ENCODE assay signal across 18 cellular contexts in the genomic region with DNA sequence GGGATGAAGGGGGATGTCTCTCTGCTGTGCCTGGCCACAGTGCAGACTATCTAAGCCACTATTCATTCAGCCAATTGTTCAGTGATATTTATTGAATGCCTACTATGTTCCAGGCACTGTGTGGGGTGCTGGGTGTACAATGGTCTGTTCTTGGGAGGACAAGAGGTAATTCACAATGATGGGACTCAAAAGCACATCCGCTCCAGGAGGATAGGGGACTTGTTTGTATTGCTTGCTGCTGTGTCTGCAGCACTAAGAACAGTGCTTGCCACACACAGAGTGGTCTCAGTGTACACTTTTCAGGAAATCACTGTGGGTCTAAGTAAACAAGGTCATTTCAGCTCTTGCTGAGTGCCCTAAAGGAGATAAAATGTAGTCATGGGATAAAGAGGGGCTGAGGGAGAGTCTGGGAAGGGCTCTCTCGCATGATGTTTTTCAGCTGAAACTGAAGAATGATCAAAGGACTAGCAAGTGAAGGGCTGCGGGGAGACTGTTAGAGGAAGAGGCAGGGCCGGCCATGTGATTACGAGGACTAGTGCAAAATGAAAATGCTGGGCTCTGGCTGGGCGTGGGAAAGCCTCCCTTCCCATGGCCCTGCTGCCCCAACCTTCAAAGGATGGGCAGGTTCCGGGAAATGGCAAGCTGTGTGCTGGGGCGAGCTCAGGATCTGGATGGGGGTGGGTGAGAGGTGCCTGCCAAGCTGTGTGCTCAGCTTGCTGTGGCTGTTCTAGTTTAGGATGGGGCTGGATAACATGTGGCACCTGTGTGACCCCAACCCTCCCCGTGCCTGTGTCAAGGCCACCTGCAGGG. TPM values are rescaled to one million over a fixed set of nuclear protein-coding genes. Genes with fewer than 3 reads are reported as not detected.
DNase-seq lines count a peak whose midpoint lies in the region; FAIRE-seq and TF ChIP-seq lines count a peak whose summit lies in the region.
"Had no signal": no experiment of that assay in that cellular context is flagged by ENCODE, and none has a peak within 500 bp of the region (broad histone marks: within the 10 kb centered on the region; RNA-seq: fewer than 3 reads in every experiment).

No MANE protein-coding gene starts in this region.

- no peak overlapping the region for H3K14ac ChIP-seq in H1 (ENCODE audit: insufficient read length)

- no peak for TF ChIP-seq EP300 in H1 (IDR thresholded peaks at IDR 0.05; ENCODE audit: borderline replicate concordance in 1 of 2, low read depth in 2 of 2, low read length in 2 of 2)

- 89% methylated on average over 9 of the region's 9 CpGs; no CpG with 5 or more reads in 1 of the 2 experiments for WGBS in H1 (ENCODE audit: extremely low coverage in 1 of 2, insufficient coverage in 1 of 2, insufficient read length in 1 of 2, insufficient replicate concordance in 2 of 2, low coverage in 1 of 2, low lambda C conversion rate in 2 of 2, missing lambda C conversion rate in 1 of 2), 2 experiments

- DNase-seq in H1 (ENCODE audit: low read depth in 1 of 2, low spot score in 2 of 2) (no peak), neural crest cell (ENCODE audit: low read depth, low spot score) (peak; percentile 6), UCSD-AML1 (lab: John Stamatoyannopoulos, UW; ENCODE audit: unreplicated experiment) (no peak), GM03348 (ENCODE audit: low spot score) (no peak), GDM1 (lab: John Stamatoyannopoulos, UW) (no peak), DMS 273 (lab: John Stamatoyannopoulos, UW; ENCODE audit: unreplicated experiment) (no peak)
- DNase-seq: activated CD4-positive, alpha-beta T cell treated with anti-CD3 and anti-CD28 coated beads, Interleukin-2, amount 50 U/mL, for 1 hour; activated T-cell treated with anti-CD3 and anti-CD28 coated beads, Interleukin-2, amount 50 U/mL, for 4 hours; MM.1S; NCI-H187; NCI-H510A treated with DMSO at 0.1 percent for 48 hours had no signal

- H3K27ac Mint-ChIP-seq in neural crest cell (ENCODE audit: unreplicated experiment), result peak overlapping the region; percentile 23
- H3K27ac Mint-ChIP-seq: activated naive CD8-positive, alpha-beta T cell had no signal

- no peak for TF ChIP-seq POLR2A in H1 (IDR thresholded peaks at IDR 0.05; ENCODE audit: control extremely low read depth in 1 of 2, low read depth in 2 of 2, low read length in 2 of 2)

- H3K9me3 Mint-ChIP-seq in neural crest cell, result no peaks in the 10 kb centered on the region
- H3K9me3 Mint-ChIP-seq: activated T-cell treated with anti-CD3 and anti-CD28 coated beads, Interleukin-2, amount 50 U/mL, for 4 hours; nephron had no signal

- no peak overlapping the region for H2AK5ac ChIP-seq in H1 (ENCODE audit: low read depth, low read length)

- H3K9ac ChIP-seq in BLaER1 treated with 17β-estradiol and CSF1 and Interleukin-3, amounts not matched to agents 10 nM and 100 nM, result peak overlapping the region in 4 of 11 experiments; percentile 1 to 54 (median 16); a peak in 4 of 22 replicates
- H3K9ac ChIP-seq in H1 (replicated peaks in 1 of 4; ENCODE audit: extremely low read depth in 1 of 4, low read depth in 3 of 4, low read length in 3 of 4), result no peak overlapping the region

- H3K4me1 Mint-ChIP-seq in neural crest cell, result peaks cover 10% of the 10 kb centered on the region

- no peaks in the 10 kb centered on the region for H3K27me3 ChIP-seq in BLaER1 treated with 17β-estradiol and CSF1 and Interleukin-3, amounts not matched to agents 10 nM and 100 nM
- no peaks in the 10 kb centered on the region for H3K27me3 ChIP-seq in H1 (replicated peaks in 1 of 4; ENCODE audit: control insufficient read depth in 3 of 4, extremely low read depth in 1 of 4, insufficient read depth in 3 of 4, low read length in 3 of 4)
- H3K27me3 ChIP-seq: gastroesophageal sphincter, suprapubic skin had no signal

- CTCF ChIA-PET in H1 (lab: Charles Lee; ENCODE audit: partially characterized antibody), result interaction anchor here (0.6 to 1.3 kb wide), 3 partner anchors 10 to 641 kb away, joined by 3 read pairs; no protein-coding TSS in a partner anchor

- H4K20me1 ChIP-seq in BLaER1 treated with 17β-estradiol and CSF1 and Interleukin-3, amounts not matched to agents 10 nM and 100 nM, result no peaks in the 10 kb centered on the region
- no peaks in the 10 kb centered on the region for H4K20me1 ChIP-seq in H1 (replicated peaks in 1 of 2; ENCODE audit: control insufficient read depth in 1 of 2, insufficient read depth in 2 of 2, low read length in 2 of 2)

- TF ChIP-seq CTCF in H1 (IDR thresholded peaks at IDR 0.05; ENCODE audit: control extremely low read depth in 1 of 3, insufficient read depth in 1 of 3, low read depth in 1 of 3, low read length in 3 of 3), result no peak
- no peak for TF ChIP-seq CTCF in neural crest cell (conservative IDR thresholded peaks at IDR 0.05)

- TF ChIP-seq RAD21 in H1 (IDR thresholded peaks at IDR 0.05 in 1 of 2, conservative IDR thresholded peaks at IDR 0.05 in 1 of 2; ENCODE audit: low read depth in 2 of 2, low read length in 2 of 2), result no peak

- H4K8ac ChIP-seq in H1 (ENCODE audit: extremely low read depth, insufficient read depth, low read length), result 0 out of 2 replicates have a peak overlapping the region, but pooled peaks have one; percentile 15

- H3K4me3 ChIP-seq in BLaER1 treated with 17β-estradiol and CSF1 and Interleukin-3, amounts not matched to agents 10 nM and 100 nM, result no peak overlapping the region
- no peak overlapping the region for H3K4me3 ChIP-seq in H1 (ENCODE audit: extremely low read depth in 1 of 4, insufficient read depth in 2 of 4, low read depth in 3 of 4, low read length in 4 of 4)
- H3K4me3 ChIP-seq: gastroesophageal sphincter, lung, suprapubic skin had no signal

- H3K4ac ChIP-seq in H1 (replicated peaks; ENCODE audit: insufficient read length, low read depth, low read length), result no peak overlapping the region

- no peaks in the 10 kb centered on the region for H3K36me3 Mint-ChIP-seq in neural crest cell (ENCODE audit: low read depth)

- FAIRE-seq in H1 (lab: Jason Lieb, UNC), result no peak

- H3K79me2 ChIP-seq in H1 (ENCODE audit: control insufficient read depth in 1 of 2, insufficient read depth in 2 of 2, low read length in 2 of 2), result no peaks in the 10 kb centered on the region

- H3K56ac ChIP-seq in H1 (replicated peaks; ENCODE audit: insufficient read length, low read depth, low read length), result no peak overlapping the region

- H2BK12ac ChIP-seq in H1 (ENCODE audit: low read depth, low read length), result 0 out of 2 replicates have a peak overlapping the region, but pooled peaks have one; percentile 17

- peak overlapping the region; percentile 24 to 75 (median 65); a peak in 18 of 22 replicates for H3K4me2 ChIP-seq in BLaER1 treated with 17β-estradiol and CSF1 and Interleukin-3, amounts not matched to agents 10 nM and 100 nM
- no peak overlapping the region for H3K4me2 ChIP-seq in H1 (ENCODE audit: insufficient read depth in 1 of 2, low read depth in 2 of 2, low read length in 2 of 2)

- H3K9me3 ChIP-seq in BLaER1 treated with 17β-estradiol and CSF1 and Interleukin-3, amounts not matched to agents 10 nM and 100 nM (replicated peaks in 1 of 11), result no peaks in the 10 kb centered on the region
- H3K9me3 ChIP-seq in KOPT-K1 (ENCODE audit: insufficient read depth, low read length, poor library complexity, severe bottlenecking) (no peaks in the 10 kb centered on the region), H1 (ENCODE audit: insufficient read depth in 2 of 2, low read depth in 1 of 2, low read length in 1 of 2) (no peaks in the 10 kb centered on the region)
- H3K9me3 ChIP-seq: gastroesophageal sphincter, suprapubic skin had no signal

- H2BK120ac ChIP-seq in H1 (replicated peaks; ENCODE audit: low read depth, low read length), result no peak overlapping the region

- POLR2A ChIA-PET in H1 (lab: Charles Lee; ENCODE audit: partially characterized antibody), result no interaction called here

- no peaks in the 10 kb centered on the region for H3K27me3 Mint-ChIP-seq in neural crest cell (ENCODE audit: low read depth)
- H3K27me3 Mint-ChIP-seq: activated naive CD8-positive, alpha-beta T cell had no signal

- H4K5ac ChIP-seq in H1 (ENCODE audit: insufficient read length, low read depth, low read length), result no peak overlapping the region

- H3K27ac ChIP-seq in BLaER1 treated with 17β-estradiol and CSF1 and Interleukin-3, amounts not matched to agents 10 nM and 100 nM, result no peak overlapping the region
- H3K27ac ChIP-seq in KOPT-K1 (ENCODE audit: low read depth, low read length, poor library complexity, severe bottlenecking) (peak overlapping the region; percentile 24), H1 (ENCODE audit: low read depth, low read length) (no peak overlapping the region; the same call in 1 of the 2 replicates)
- H3K27ac ChIP-seq: gastroesophageal sphincter, suprapubic skin had no signal

- no peak overlapping the region for H2BK15ac ChIP-seq in H1 (ENCODE audit: low read length)

- H2AFZ ChIP-seq in H1 (ENCODE audit: low read length), result no peak overlapping the region

- H3K79me1 ChIP-seq in H1 (ENCODE audit: low read depth, low read length), result no peaks in the 10 kb centered on the region

- no peak overlapping the region for H3K23ac ChIP-seq in H1 (ENCODE audit: insufficient read length)

- H2BK5ac ChIP-seq in H1 (ENCODE audit: low read depth, low read length), result no peak overlapping the region

- H2BK20ac ChIP-seq in H1 (ENCODE audit: low read length), result no peak overlapping the region

- H3K36me3 ChIP-seq in BLaER1 treated with 17β-estradiol and CSF1 and Interleukin-3, amounts not matched to agents 10 nM and 100 nM, result peaks cover 0 to 29% (median 0%) of the 10 kb centered on the region in 11 experiments; a peak in 5 of 22 replicates
- H3K36me3 ChIP-seq in KOPT-K1 (ENCODE audit: insufficient read depth, low read length) (no peaks in the 10 kb centered on the region), H1 (ENCODE audit: control insufficient read depth in 2 of 4, insufficient read depth in 4 of 4, low read length in 3 of 4) (no peaks in the 10 kb centered on the region)

- no peaks in the 10 kb centered on the region for H3K23me2 ChIP-seq in H1 (ENCODE audit: low read depth, low read length)

- H4K91ac ChIP-seq in H1 (replicated peaks; ENCODE audit: insufficient read length, low read length), result no peak overlapping the region

- peaks cover 5 to 31% (median 24%) of the 10 kb centered on the region in 10 experiments; a peak in 17 of 20 replicates for H3K4me1 ChIP-seq in BLaER1 treated with 17β-estradiol and CSF1 and Interleukin-3, amounts not matched to agents 10 nM and 100 nM
- H3K4me1 ChIP-seq in H1 (replicated peaks in 1 of 4; ENCODE audit: control insufficient read depth in 3 of 4, insufficient read depth in 4 of 4, low read length in 3 of 4), result peaks cover 0 to 3% (median 0%) of the 10 kb centered on the region in 4 experiments; a peak in 1 of 7 replicates
- H3K4me1 ChIP-seq: gastroesophageal sphincter, suprapubic skin had no signal

- H3K18ac ChIP-seq in H1 (ENCODE audit: extremely low read depth, low read length), result no peak overlapping the region

- peak overlapping the region; percentile 0 for H3K4me3 Mint-ChIP-seq in neural crest cell
- H3K4me3 Mint-ChIP-seq: activated naive CD8-positive, alpha-beta T cell; activated T-cell treated with anti-CD3 and anti-CD28 coated beads, Interleukin-2, amount 50 U/mL, for 4 hours; nephron had no signal

RNA-seq across cellular contexts. Expression of gene ADCK1, which starts 39.1 kb away (rescaled TPM):
- total RNA-seq in H1 (2021; fragmentation: NEBNext Ultra II Directional; extraction: Animal tissue kit (Norgen Biotek cat#: 25700)), result 11.0 and 11.5 TPM in 2 replicates
- 16.8 and 23.0 TPM in 2 replicates for polyA plus RNA-seq in H1 (2011; rRNA removed)
- polyA plus RNA-seq in H1 (2011; cell fraction: cytosol; rRNA removed), result 15.5 TPM
- 31.9 TPM for polyA plus RNA-seq in H1 (2011; cell fraction: nucleus; rRNA removed)
- polyA plus RNA-seq in H1 (2012, experiment 1 of 2), result 10.5 to 17.5 TPM (median 13.8 TPM) in 4 replicates
- 11.5 TPM for polyA plus RNA-seq in H1 (2012, experiment 2 of 2)
- 8.7 TPM for polyA plus RNA-seq in H1 (2013, experiment 1 of 2)
- polyA plus RNA-seq in H1 (2013, experiment 2 of 2), result 9.3 TPM
- 17.4 and 18.0 TPM in 2 replicates for polyA minus RNA-seq in H1 (2011; rRNA and poly(A)+ RNA removed)
- 7.6 TPM for polyA minus RNA-seq in H1 (2011; cell fraction: cytosol; rRNA and poly(A)+ RNA removed)
- polyA minus RNA-seq in H1 (2011; cell fraction: nucleus; rRNA and poly(A)+ RNA removed), result 13.1 TPM
- 9.0 and 9.5 TPM in 2 replicates for total RNA-seq in neural crest cell

Comparison
In these comparisons a context has a peak if more than half of its experiments do, and no peak if none do; other contexts are left out.
1. H3K4me2 ChIP-seq: peak in BLaER1 treated with 17β-estradiol and CSF1 and Interleukin-3, amounts not matched to agents 10 nM and 100 nM (11 of 11); none in H1 (0 of 2).